Comparison of ENCODE assay signal across 8 cellular contexts in the genomic region with DNA sequence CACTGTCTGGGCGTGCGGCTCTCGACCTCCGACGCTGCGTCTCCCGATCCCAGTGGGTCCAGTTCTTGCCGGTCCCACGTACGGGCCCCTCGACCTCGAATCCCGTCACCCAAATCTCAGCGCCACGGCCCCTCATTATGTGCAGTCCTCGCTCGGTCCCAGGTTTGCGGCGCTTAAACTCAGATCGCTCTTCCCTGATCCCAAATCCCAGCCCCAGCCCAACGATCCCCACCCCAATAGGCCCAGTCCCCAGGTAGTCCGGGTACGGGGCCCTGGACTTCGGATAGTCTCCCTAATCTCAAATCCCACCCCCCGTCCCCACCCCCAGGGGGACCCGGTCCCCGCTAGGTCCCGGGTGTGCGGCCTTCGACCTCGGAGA. TPM values are rescaled to one million over a fixed set of nuclear protein-coding genes. Genes with fewer than 3 reads are reported as not detected.
DNase-seq lines count a peak whose midpoint lies in the region; ATAC-seq and TF ChIP-seq lines count a peak whose summit lies in the region.

No MANE protein-coding gene starts in this region.

- POLR2A ChIA-PET in GM10248 (lab: Yijun Ruan, JAX), result interaction anchor here (0.8 kb wide), 2 partner anchors 10 to 12 kb away, joined by 3 read pairs; no protein-coding TSS in a partner anchor

- H3K4me3 Mint-ChIP-seq in IgD-negative memory B cell, result peak overlapping the region; percentile 98 to 100 (median 100)
- peak overlapping the region; percentile 97 for H3K4me3 Mint-ChIP-seq in nephron progenitor cell

- CTCF ChIA-PET in GM10248 (lab: Yijun Ruan, JAX), result interaction anchor here (1.0 to 1.6 kb wide), 5 partner anchors 13 to 40 kb away, joined by 3 to 5 read pairs (median 4); a partner anchor contains a TSS

- H3K27me3 Mint-ChIP-seq in IgD-negative memory B cell (no peaks in the 10 kb centered on the region), nephron progenitor cell (ENCODE audit: low read depth, poor library complexity) (peaks cover 5% of the 10 kb centered on the region)

- peak; percentile 0 for ATAC-seq in GM18498 (IDR thresholded peaks at IDR 0.05; ENCODE audit: unreplicated experiment)

- H3K9me3 Mint-ChIP-seq in IgD-negative memory B cell (no peaks in the 10 kb centered on the region), nephron progenitor cell (peaks cover 5% of the 10 kb centered on the region)

- H3K27ac Mint-ChIP-seq in IgD-negative memory B cell, result peak overlapping the region; percentile 99 to 100 (median 100)
- peak overlapping the region; percentile 100 for H3K27ac Mint-ChIP-seq in nephron progenitor cell

- peak overlapping the region; percentile 91 for H3K4me3 ChIP-seq in coronary artery

- peaks cover 13 to 27% (median 23%) of the 10 kb centered on the region in 3 donors for H3K4me1 Mint-ChIP-seq in IgD-negative memory B cell
- peaks cover 22% of the 10 kb centered on the region for H3K4me1 Mint-ChIP-seq in nephron progenitor cell

- DNase-seq in coronary artery (ENCODE audit: low spot score) (peak; percentile 78), nephron progenitor cell (no peak), activated gamma-delta T cell (lab: John Stamatoyannopoulos, UW) (no peak), GM10248 (ENCODE audit: extremely low spot score) (no peak), NCI-H2171 treated with DMSO at 0.1 percent for 48 hours (lab: John Stamatoyannopoulos, UW) (no peak), GOT3 (lab: John Stamatoyannopoulos, UW) (no peak)

- H3K36me3 Mint-ChIP-seq in IgD-negative memory B cell, result peaks cover 4% of the 10 kb centered on the region
- H3K36me3 Mint-ChIP-seq in nephron progenitor cell (ENCODE audit: low read depth), result peaks cover 15% of the 10 kb centered on the region

- no peak for TF ChIP-seq CTCF in coronary artery (IDR thresholded peaks at IDR 0.05)
- TF ChIP-seq CTCF in nephron progenitor cell (IDR thresholded peaks at IDR 0.05), result no peak
- no peak for TF ChIP-seq CTCF in GM10248 (IDR thresholded peaks at IDR 0.05; ENCODE audit: control extremely low read depth, extremely low read depth, low read depth, missing control alignments)

- peak overlapping the region; percentile 95 to 97 for H3K27ac ChIP-seq in coronary artery

RNA-seq across cellular contexts. Expression of a gene that starts 0.7 kb away (rescaled TPM):
- 242 TPM for polyA plus RNA-seq in IgD-negative memory B cell

RNA-seq across cellular contexts. Expression of a gene that starts 28.6 kb away (rescaled TPM):
- 6.1 TPM for polyA plus RNA-seq in IgD-negative memory B cell

RNA-seq across cellular contexts. Expression of a gene that starts 36.9 kb away (rescaled TPM):
- not detected for polyA plus RNA-seq in IgD-negative memory B cell
